In genomic region chr9:134379774-134380431, GRCh38 we compare ENCODE assay signal across 10 cellular contexts. TPM values are rescaled to one million over a fixed set of nuclear protein-coding genes. Genes with fewer than 3 reads are reported as not detected.
A peak's percentile ranks its signal among the peaks of the same experiment; 100 is the strongest.
DNase-seq lines count a peak whose midpoint lies in the region; ATAC-seq and TF ChIP-seq lines count a peak whose summit lies in the region.
"Had no signal": no experiment of that assay in that cellular context is flagged by ENCODE, and none has a peak within 500 bp of the region (broad histone marks: within the 10 kb centered on the region; RNA-seq: fewer than 3 reads in every experiment).

No MANE protein-coding gene starts in this region.

- DNase-seq in HCT116 (ENCODE audit: low read depth, low spot score) = peak; percentile 47
- DNase-seq in testis = no peak
- no peak for DNase-seq in activated CD4-positive, alpha-beta T cell treated with anti-CD3 and anti-CD28 coated beads for 4 hours
- DNase-seq in lower leg skin (ENCODE audit: low spot score in 2 of 2) = no peak
- no peak for DNase-seq in mucosa of descending colon
- DNase-seq: activated CD8-positive, alpha-beta T cell treated with anti-CD3 and anti-CD28 coated beads, Interleukin-2, amount 10 ng/mL, durations not matched to agents 7 days and 5 days; NCI-H1694 had no signal

- POLR2A ChIA-PET in HCT116 (lab: Charles Lee) = interaction anchor here (0.9 to 1.5 kb wide), 2 partner anchors 12 to 34 kb away, joined by 3 read pairs; no protein-coding TSS in a partner anchor

- TF ChIP-seq CTCF in HCT116 (IDR thresholded peaks at IDR 0.05 in 2 of 3, conservative IDR thresholded peaks at IDR 0.05 in 1 of 3; ENCODE audit: borderline replicate concordance in 1 of 3, insufficient read depth in 1 of 3, low read depth in 2 of 3, low read length in 2 of 3) (no peak), VCaP (conservative IDR thresholded peaks at IDR 0.05) (no peak), testis (IDR thresholded peaks at IDR 0.05) (no peak), lower leg skin (IDR thresholded peaks at IDR 0.05) (no peak), mucosa of descending colon (IDR thresholded peaks at IDR 0.05) (no peak)

- H3K36me3 ChIP-seq in HCT116 (ENCODE audit: control insufficient read depth in 1 of 2, insufficient read depth in 2 of 2, low read length in 2 of 2) (no peaks in the 10 kb centered on the region), iPS-15b (ENCODE audit: control insufficient read depth, insufficient read depth, low read length) (no peaks in the 10 kb centered on the region), testis (ENCODE audit: low read depth, missing control alignments) (no peaks in the 10 kb centered on the region), mucosa of descending colon (ENCODE audit: low read depth) (no peaks in the 10 kb centered on the region)

- no peaks in the 10 kb centered on the region for H3K9me3 ChIP-seq in HCT116 (ENCODE audit: control insufficient read depth in 1 of 2, insufficient read depth in 1 of 2, low read depth in 1 of 2, low read length in 2 of 2)
- no peaks in the 10 kb centered on the region for H3K9me3 ChIP-seq in iPS-15b (ENCODE audit: control insufficient read depth, insufficient read depth, low read length)
- no peaks in the 10 kb centered on the region for H3K9me3 ChIP-seq in testis
- no peaks in the 10 kb centered on the region for H3K9me3 ChIP-seq in mucosa of descending colon

- H3K4me3 ChIP-seq in HCT116 (replicated peaks in 1 of 2; ENCODE audit: low read depth in 1 of 2, low read length in 2 of 2) (peak overlapping the region; percentile 16 to 56), iPS-15b (ENCODE audit: low read depth, low read length) (no peak overlapping the region), testis (no peak overlapping the region), lower leg skin (ENCODE audit: low read depth, poor library complexity, severe bottlenecking) (no peak overlapping the region), mucosa of descending colon (no peak overlapping the region)

- ATAC-seq in HCT116 (peak; percentile 74), GM18907 (IDR thresholded peaks at IDR 0.05; ENCODE audit: unreplicated experiment) (no peak), mucosa of descending colon (no peak)
- ATAC-seq: activated CD8-positive, alpha-beta T cell treated with anti-CD3 and anti-CD28 coated beads, Interleukin-2, amount 10 ng/mL, durations not matched to agents 7 days and 5 days had no signal

- H3K9ac ChIP-seq in HCT116 (ENCODE audit: low read length) (peak overlapping the region; percentile 70), iPS-15b (ENCODE audit: low read depth, low read length) (peak overlapping the region; percentile 12)

- RAD21 ChIA-PET in HCT116 (lab: Charles Lee; ENCODE audit: low non-redundant PET in 1 of 2, low total read pairs in 2 of 2, uncharacterized antibody in 2 of 2, unreplicated experiment in 2 of 2) = interaction anchor here in 1 of 2 experiments (0.6 kb wide), 1 partner anchor 33 kb away, joined by 3 read pairs; no protein-coding TSS in a partner anchor

- BruUV-seq in HCT116 (replicated peaks; lab: Mats Ljungman, UMichigan) = no TSS peak

- CTCF ChIA-PET in HCT116 (lab: Charles Lee) = interaction anchor here (2.1 kb wide), 1 partner anchor 63 kb away, joined by 7 read pairs; no protein-coding TSS in a partner anchor

- intact Hi-C loops in HCT116 (cut with micrococcal nuclease) = loop anchor here (2.0 kb wide), 1 partner anchor 63 kb away; no protein-coding TSS in a partner anchor
- intact Hi-C loops in testis (cut with DNase I; ENCODE audit: low total_unique reads) = no loop called here
- intact Hi-C loops in lower leg skin (cut with DNase I; ENCODE audit: low total_unique reads) = loop anchor here (5.0 kb wide), 1 partner anchor 32 kb away; no protein-coding TSS in a partner anchor
- intact Hi-C loops in mucosa of descending colon (cut with DNase I, micrococcal nuclease) = no loop called here

- peaks cover 83% of the 10 kb centered on the region for H3K79me2 ChIP-seq in HCT116 (ENCODE audit: insufficient read depth, low read length)

- 55 to 89% methylated on average over 6 to 23 of the region's 23 CpGs for WGBS in testis, 2 donors
- WGBS in lower leg skin, 2 donors = 48 to 65% methylated on average over 8 to 22 of the region's 23 CpGs

- no peak overlapping the region for H2AFZ ChIP-seq in HCT116 (ENCODE audit: low read depth, low read length, poor library complexity, severe bottlenecking)

- H3K4me1 ChIP-seq in HCT116 (ENCODE audit: control insufficient read depth in 1 of 2, insufficient read depth in 2 of 2, low read length in 2 of 2) (peaks cover 69 to 97% of the 10 kb centered on the region in 2 experiments), iPS-15b (ENCODE audit: control insufficient read depth, insufficient read depth, low read length) (no peaks in the 10 kb centered on the region), testis (peaks cover 77% of the 10 kb centered on the region), mucosa of descending colon (ENCODE audit: low read depth) (peaks cover 81% of the 10 kb centered on the region)

- H3K27me3 ChIP-seq in HCT116 (ENCODE audit: insufficient read depth, low read length) (no peaks in the 10 kb centered on the region), iPS-15b (ENCODE audit: control insufficient read depth, insufficient read depth, low read length) (no peaks in the 10 kb centered on the region), testis (no peaks in the 10 kb centered on the region)

- no peak for TF ChIP-seq RAD21 in HCT116 (IDR thresholded peaks at IDR 0.05; ENCODE audit: low read depth)

- no peaks in the 10 kb centered on the region for H3K9me2 ChIP-seq in HCT116 (ENCODE audit: insufficient read depth)

- peak overlapping the region; percentile 96 for H3K27ac ChIP-seq in HCT116 (ENCODE audit: low read depth, low read length)
- H3K27ac ChIP-seq in VCaP = peak overlapping the region; percentile 84
- H3K27ac ChIP-seq in testis = peak overlapping the region; percentile 9 to 21

- H3K4me2 ChIP-seq in HCT116 (ENCODE audit: low read length) = peak overlapping the region; percentile 96

- no peak for TF ChIP-seq POLR2A in HCT116 (IDR thresholded peaks at IDR 0.05; ENCODE audit: borderline replicate concordance, extremely low read depth, insufficient read depth, insufficient read length)
- TF ChIP-seq POLR2A in testis (IDR thresholded peaks at IDR 0.05) = no peak
- no peak for TF ChIP-seq POLR2A in lower leg skin (IDR thresholded peaks at IDR 0.05)

- peaks cover 6% of the 10 kb centered on the region; the same call in 1 of the 2 replicates for H4K20me1 ChIP-seq in HCT116 (ENCODE audit: insufficient read depth)

TF ChIP-seq in HCT116, 20 proteins besides CTCF, POLR2A, EP300 and RAD21:
- TF ChIP-seq CBX3 (IDR thresholded peaks at IDR 0.05; ENCODE audit: low read depth) = no peak
- TF ChIP-seq ZFX (IDR thresholded peaks at IDR 0.05) = 0 out of 2 replicates have a peak, but pooled peaks have one; percentile 36
- peak; percentile 49 for TF ChIP-seq POLR2AphosphoS5 (IDR thresholded peaks at IDR 0.05; ENCODE audit: low read depth, low read length)
- peak; percentile 83 for TF ChIP-seq TCF7L2 (IDR thresholded peaks at IDR 0.05; ENCODE audit: borderline replicate concordance, extremely low read depth, insufficient read depth, insufficient read length)

RNA-seq across cellular contexts. Expression of gene RXRA, which starts 53.6 kb away (rescaled TPM):
- total RNA-seq in HCT116 (2021; ENCODE audit: unreplicated experiment) = 43.9 TPM
- 39.0 and 47.7 TPM in 2 replicates for polyA plus RNA-seq in HCT116 (2012)
- 10 to 100 TPM; 47.3 to 61.0 TPM for total RNA-seq in testis
- 31.3 TPM for polyA plus RNA-seq in testis (ENCODE audit: insufficient read depth, low read depth, low replicate concordance)
- total RNA-seq in lower leg skin = 100 to 1,000 TPM; 143 to 242 (median 166) TPM
- total RNA-seq in mucosa of descending colon = 100 to 1,000 TPM in 1 of 3 donors, 10 to 100 TPM in 2; 75.2 to 101 (median 85.3) TPM

Comparison
In these comparisons a context has a peak if more than half of its experiments do, and no peak if none do; other contexts are left out.
1. H3K27ac ChIP-seq: peak in every context shown above with its lines; median percentile 96 in HCT116; 84 in VCaP; 15 in testis.
2. H3K4me3 ChIP-seq: peak in HCT116 (2 of 2); none in iPS-15b (single experiment), testis (0 of 2), lower leg skin (single experiment) and mucosa of descending colon (single experiment).
3. intact Hi-C loops: an anchor here in HCT116 (2.0 kb wide) and lower leg skin (5.0 kb wide); none called in testis and mucosa of descending colon.